Comparison of ENCODE assay signal across 16 cellular contexts in genomic region chr5:107889387-107889786, GRCh38.
DNase-seq lines count a peak whose midpoint lies in the region; ATAC-seq, FAIRE-seq and TF ChIP-seq lines count a peak whose summit lies in the region.
"Had no signal": no experiment of that assay in that cellular context is flagged by ENCODE, and none has a peak within 500 bp of the region (broad histone marks: within the 10 kb centered on the region; RNA-seq: fewer than 3 reads in every experiment).

No MANE protein-coding gene starts in this region.

- H3K27ac Mint-ChIP-seq in activated T-helper 17 cell treated with anti-CD3 and anti-CD28 coated beads, Interleukin-2, amount 50 U/mL, for 72 hours = no peak overlapping the region

- FAIRE-seq in H54 (lab: Jason Lieb, UNC) = peak; percentile 61
- FAIRE-seq: GM12892 had no signal

- no peak overlapping the region for H3K4me3 Mint-ChIP-seq in activated T-helper 17 cell treated with anti-CD3 and anti-CD28 coated beads, Interleukin-2, amount 50 U/mL, for 72 hours

- H3K27me3 Mint-ChIP-seq in activated T-helper 17 cell treated with anti-CD3 and anti-CD28 coated beads, Interleukin-2, amount 50 U/mL, for 72 hours = no peaks in the 10 kb centered on the region

- intact Hi-C loops in mucosa of descending colon (cut with DNase I, micrococcal nuclease) = no loop called here

- no peaks in the 10 kb centered on the region for H3K4me1 Mint-ChIP-seq in activated T-helper 17 cell treated with anti-CD3 and anti-CD28 coated beads, Interleukin-2, amount 50 U/mL, for 72 hours

- no peak for ATAC-seq in mucosa of descending colon
- no peak for ATAC-seq in activated T-helper 17 cell treated with anti-CD3 and anti-CD28 coated beads, Interleukin-2, amount 50 U/mL, for 72 hours (replicated peaks)

- no peak for TF ChIP-seq POLR2A in H54 (IDR thresholded peaks at IDR 0.05; ENCODE audit: low read depth, low read length)

- H3K36me3 Mint-ChIP-seq in activated T-helper 17 cell treated with anti-CD3 and anti-CD28 coated beads, Interleukin-2, amount 50 U/mL, for 72 hours (ENCODE audit: low read depth) = no peaks in the 10 kb centered on the region

- peaks cover 4% of the 10 kb centered on the region for H3K4me1 ChIP-seq in mucosa of descending colon (ENCODE audit: low read depth)

- TF ChIP-seq CTCF in mucosa of descending colon (IDR thresholded peaks at IDR 0.05) = no peak

- no peak overlapping the region for H3K4me3 ChIP-seq in mucosa of descending colon

- no peaks in the 10 kb centered on the region for H3K9me3 ChIP-seq in mucosa of descending colon

- DNase-seq in H54 (ENCODE audit: insufficient read length, low spot score) = no peak
- peak; percentile 53 for DNase-seq in M059J (ENCODE audit: low read depth)
- DNase-seq in iris pigment epithelial cell (ENCODE audit: low read depth) = peak; percentile 17
- DNase-seq in renal cortical epithelial cell (ENCODE audit: low read depth) = peak; percentile 44
- no peak for DNase-seq in NOMO-1 treated with DMSO at 0.1 percent for 48 hours (lab: John Stamatoyannopoulos, UW; ENCODE audit: unreplicated experiment)
- DNase-seq in mucosa of descending colon = no peak
- DNase-seq: DMS 273 treated with DMSO at 0.1 percent for 48 hours; NCI-H1417 treated with DMSO at 0.1 percent for 48 hours; NCI-H1930; NCI-H446; NK-92 treated with Interleukin-12 subunit alpha and Interleukin-12 subunit beta, amount 100 ng/mL, for 24 hours; OCI-M1; RPMI8226; SIG-M5 had no signal

- H3K36me3 ChIP-seq in mucosa of descending colon (ENCODE audit: low read depth) = no peaks in the 10 kb centered on the region

- no peaks in the 10 kb centered on the region for H3K9me3 Mint-ChIP-seq in activated T-helper 17 cell treated with anti-CD3 and anti-CD28 coated beads, Interleukin-2, amount 50 U/mL, for 72 hours

Comparison
In these comparisons a context has a peak if more than half of its experiments do, and no peak if none do; other contexts are left out.
1. DNase-seq: peak in M059J (single experiment), iris pigment epithelial cell (single experiment) and renal cortical epithelial cell (single experiment); none in H54 (single experiment), NOMO-1 treated with DMSO at 0.1 percent for 48 hours (single experiment) and mucosa of descending colon (0 of 3).